ENCODE assay signal across 9 cellular contexts in genomic region chr1:164716992-164717703, GRCh38.
DNase-seq lines count a peak whose midpoint lies in the region; ATAC-seq and TF ChIP-seq lines count a peak whose summit lies in the region.
"Had no signal": no experiment of that assay in that cellular context is flagged by ENCODE, and none has a peak within 500 bp of the region (broad histone marks: within the 10 kb centered on the region; RNA-seq: fewer than 3 reads in every experiment).

No MANE protein-coding gene starts in this region.

- no peak for TF ChIP-seq CTCF in uterus (IDR thresholded peaks at IDR 0.05)

- peak; percentile 75 to 85 for ATAC-seq in activated naive CD4-positive, alpha-beta T cell treated with anti-CD3 and anti-CD28 coated beads, Interleukin-2, amount 50 U/mL, for 72 hours
- peak; percentile 91 for ATAC-seq in HG03520 (IDR thresholded peaks at IDR 0.05; ENCODE audit: unreplicated experiment)

- DNase-seq in activated naive CD4-positive, alpha-beta T cell treated with anti-CD3 and anti-CD28 coated beads, Interleukin-2, amount 50 U/mL, for 72 hours (ENCODE audit: low spot score in 2 of 2), result no peak
- no peak for DNase-seq in activated naive CD4-positive, alpha-beta T cell treated with Interleukin-2 at 50 U/mL for 16 hours
- DNase-seq in amniotic epithelial cell (ENCODE audit: low read depth) (peak; percentile 25), uterus (no peak), GF-D8 (lab: John Stamatoyannopoulos, UW) (no peak), H4 (ENCODE audit: low spot score) (no peak)
- DNase-seq in CD8-positive, alpha-beta memory T cell, result no peak

- H3K27me3 ChIP-seq in uterus, result no peaks in the 10 kb centered on the region
- no peaks in the 10 kb centered on the region for H3K27me3 ChIP-seq in CD8-positive, alpha-beta memory T cell (ENCODE audit: insufficient read depth, low read length, poor library complexity, severe bottlenecking)

- no peaks in the 10 kb centered on the region for H3K9me3 ChIP-seq in uterus
- H3K9me3 ChIP-seq in CD8-positive, alpha-beta memory T cell (ENCODE audit: low read length), result no peaks in the 10 kb centered on the region

- no peak overlapping the region for H3K27ac Mint-ChIP-seq in activated naive CD4-positive, alpha-beta T cell treated with anti-CD3 and anti-CD28 coated beads, Interleukin-2, amount 50 U/mL, for 72 hours
- H3K27ac Mint-ChIP-seq in CD8-positive, alpha-beta memory T cell, result no peak overlapping the region
- H3K27ac Mint-ChIP-seq: B cell had no signal

- TF ChIP-seq POLR2A in uterus (IDR thresholded peaks at IDR 0.05), result no peak

- no peak overlapping the region for H3K4me3 Mint-ChIP-seq in CD8-positive, alpha-beta memory T cell
- H3K4me3 Mint-ChIP-seq: B cell had no signal

- H3K27ac ChIP-seq in uterus, result peak overlapping the region; percentile 73 to 85
- H3K27ac ChIP-seq in CD8-positive, alpha-beta memory T cell (ENCODE audit: low read depth, low read length), result no peak overlapping the region

- CTCF ChIA-PET in CD8-positive, alpha-beta memory T cell (lab: Charles Lee), result no interaction called here

- no peaks in the 10 kb centered on the region for H3K36me3 Mint-ChIP-seq in activated naive CD4-positive, alpha-beta T cell treated with anti-CD3 and anti-CD28 coated beads, Interleukin-2, amount 50 U/mL, for 72 hours
- H3K36me3 Mint-ChIP-seq in CD8-positive, alpha-beta memory T cell, result no peaks in the 10 kb centered on the region

- H3K36me3 ChIP-seq in uterus, result no peaks in the 10 kb centered on the region
- no peaks in the 10 kb centered on the region for H3K36me3 ChIP-seq in CD8-positive, alpha-beta memory T cell (ENCODE audit: insufficient read depth, low read length)

- H3K9me3 Mint-ChIP-seq in activated naive CD4-positive, alpha-beta T cell treated with anti-CD3 and anti-CD28 coated beads, Interleukin-2, amount 50 U/mL, for 72 hours, result peaks cover 0 to 5% of the 10 kb centered on the region in 2 donors
- peaks cover 0 to 7% (median 4%) of the 10 kb centered on the region in 5 donors for H3K9me3 Mint-ChIP-seq in CD8-positive, alpha-beta memory T cell

- peaks cover 3 to 5% of the 10 kb centered on the region in 2 donors for H3K4me1 ChIP-seq in uterus
- H3K4me1 ChIP-seq in CD8-positive, alpha-beta memory T cell (ENCODE audit: insufficient read depth, low read length), result no peaks in the 10 kb centered on the region

- peaks cover 0 to 3% of the 10 kb centered on the region in 2 donors for H3K27me3 Mint-ChIP-seq in CD8-positive, alpha-beta memory T cell

- intact Hi-C loops in uterus (cut with DNase I; ENCODE audit: low total_unique reads), result no loop called here

- POLR2A ChIA-PET in CD8-positive, alpha-beta memory T cell (lab: Charles Lee), result no interaction called here

- no peak overlapping the region for H3K4me3 ChIP-seq in uterus
- no peak overlapping the region for H3K4me3 ChIP-seq in CD8-positive, alpha-beta memory T cell (ENCODE audit: low read length)

- no peaks in the 10 kb centered on the region for H3K4me1 Mint-ChIP-seq in CD8-positive, alpha-beta memory T cell
